8 cellular contexts compared by ENCODE assay signal in the genomic region with DNA sequence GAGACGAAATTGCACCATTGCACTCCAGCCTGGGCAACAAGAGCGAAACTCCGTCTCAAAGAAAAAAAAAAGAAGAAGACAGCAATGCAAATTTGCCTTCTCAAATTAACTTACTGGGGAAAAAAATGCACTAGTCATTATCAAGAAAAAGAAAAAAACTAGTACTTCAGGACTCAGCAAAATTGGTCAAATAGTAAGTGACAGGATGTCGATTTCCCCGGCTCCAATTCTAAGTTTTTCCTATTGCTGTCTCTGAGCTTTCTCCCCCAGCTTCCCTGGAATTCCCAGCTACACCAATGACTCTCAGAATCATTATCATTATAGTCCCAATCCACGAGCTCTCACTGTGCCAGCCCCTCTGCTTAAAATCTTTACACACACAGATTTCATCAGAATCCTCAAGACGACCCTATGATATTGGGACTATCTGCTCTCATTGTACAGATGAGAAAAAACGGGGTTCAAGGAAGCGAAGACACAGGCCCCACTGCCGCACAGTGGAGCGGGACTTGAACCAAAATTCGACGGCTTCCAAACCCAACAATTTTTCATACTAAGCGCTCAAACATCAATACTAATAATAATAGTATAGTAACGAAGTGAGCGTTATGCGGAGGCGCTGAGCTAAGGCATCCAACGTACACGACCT. TPM values are rescaled to one million over a fixed set of nuclear protein-coding genes. Genes with fewer than 3 reads are reported as not detected.
DNase-seq lines count a peak whose midpoint lies in the region; ATAC-seq and TF ChIP-seq lines count a peak whose summit lies in the region.

No MANE protein-coding gene starts in this region.

- peaks cover 30% of the 10 kb centered on the region for H3K36me3 Mint-ChIP-seq in brain
- peaks cover 1% of the 10 kb centered on the region for H3K36me3 Mint-ChIP-seq in mesothelial cell of epicardium

- DNase-seq in A673 (ENCODE audit: low spot score), result no peak
- no peak for DNase-seq in HFF-Myc (ENCODE audit: extremely low read depth, low read depth)
- DNase-seq in mesothelial cell of epicardium (ENCODE audit: low spot score in 2 of 2, unreplicated experiment in 2 of 2), result no peak
- DNase-seq in COLO668 (lab: John Stamatoyannopoulos, UW; ENCODE audit: unreplicated experiment), result no peak
- no peak for DNase-seq in effector CD4-positive, alpha-beta T cell

- POLR2A ChIA-PET in A673 (lab: Charles Lee; ENCODE audit: low non-redundant PET), result interaction anchor here (0.7 kb wide), 1 partner anchor 68 kb away, joined by 3 read pairs; no protein-coding TSS in a partner anchor

- CTCF ChIA-PET in A673 (lab: Charles Lee), result interaction anchor here (0.7 to 1.4 kb wide), 2 partner anchors 42 to 59 kb away, joined by 3 to 15 read pairs; no protein-coding TSS in a partner anchor

- H3K27ac Mint-ChIP-seq in brain (peak overlapping the region; percentile 82 to 99 (median 97)), mesothelial cell of epicardium (peak overlapping the region; percentile 94)

- H3K4me3 ChIP-seq in A673 (ENCODE audit: low read depth, low read length, poor library complexity, severe bottlenecking), result peak overlapping the region; percentile 86
- H3K4me3 ChIP-seq in HFF-Myc (replicated peaks; ENCODE audit: low read depth, low read length), result peak overlapping the region; percentile 64

- peaks cover 60% of the 10 kb centered on the region for H3K4me1 Mint-ChIP-seq in brain
- peaks cover 12% of the 10 kb centered on the region for H3K4me1 Mint-ChIP-seq in mesothelial cell of epicardium

- no peaks in the 10 kb centered on the region for H3K9me3 ChIP-seq in A673 (ENCODE audit: low read depth, low read length, poor library complexity, severe bottlenecking)

- ATAC-seq in GM21390 (IDR thresholded peaks at IDR 0.05; ENCODE audit: unreplicated experiment) (no peak), HG02938 (IDR thresholded peaks at IDR 0.05; ENCODE audit: unreplicated experiment) (no peak)

- H3K27me3 ChIP-seq in A673 (replicated peaks; ENCODE audit: insufficient read depth, low read depth, low read length, poor library complexity), result no peaks in the 10 kb centered on the region

- H3K4me1 ChIP-seq in A673 (ENCODE audit: insufficient read depth, low read length, poor library complexity, severe bottlenecking), result peaks cover 10% of the 10 kb centered on the region

- H3K27me3 Mint-ChIP-seq in brain (peaks cover 7% of the 10 kb centered on the region), mesothelial cell of epicardium (ENCODE audit: low read depth) (no peaks in the 10 kb centered on the region)

- intact Hi-C loops in A673 (cut with micrococcal nuclease; ENCODE audit: unreplicated experiment), result no loop called here

- peak overlapping the region; percentile 62 for H3K27ac ChIP-seq in A673 (ENCODE audit: low read depth, low read length, poor library complexity, severe bottlenecking)

- no peaks in the 10 kb centered on the region for H3K36me3 ChIP-seq in A673 (ENCODE audit: insufficient read depth, low read length, poor library complexity, severe bottlenecking)

- peak overlapping the region; percentile 95 to 97 (median 96) for H3K4me3 Mint-ChIP-seq in brain
- peak overlapping the region; percentile 88 for H3K4me3 Mint-ChIP-seq in mesothelial cell of epicardium

- BruUV-seq in A673 (replicated peaks; lab: Mats Ljungman, UMichigan), result TSS peak; percentile 83

- H3K9me3 Mint-ChIP-seq in brain (peaks cover 0 to 2% (median 0%) of the 10 kb centered on the region in 5 experiments), mesothelial cell of epicardium (no peaks in the 10 kb centered on the region)

- TF ChIP-seq CTCF in A673 (conservative IDR thresholded peaks at IDR 0.05; ENCODE audit: low read depth, low read length) (no peak), HFF-Myc (IDR thresholded peaks at IDR 0.05; ENCODE audit: low read depth, low read length, missing control alignments) (no peak), brain (conservative IDR thresholded peaks at IDR 0.05) (no peak), mesothelial cell of epicardium (IDR thresholded peaks at IDR 0.05; ENCODE audit: unreplicated experiment) (no peak)

RNA-seq across cellular contexts. Expression of gene C19orf47, which starts 0.6 kb away (rescaled TPM):
- 26.5 and 30.8 TPM in 2 replicates for total RNA-seq in A673 (2021)
- 29.0 TPM for polyA plus RNA-seq in brain (ENCODE audit: insufficient read depth, low read depth, low replicate concordance)
- total RNA-seq in mesothelial cell of epicardium, result 15.3 to 17.8 TPM (median 16.3 TPM) in 3 replicates

RNA-seq across cellular contexts. Expression of gene PLD3, which starts 0.9 kb away (rescaled TPM):
- 310 and 334 TPM in 2 replicates for total RNA-seq in A673 (2021)
- polyA plus RNA-seq in brain (ENCODE audit: insufficient read depth, low read depth, low replicate concordance), result 467 TPM
- total RNA-seq in mesothelial cell of epicardium, result 369 to 379 TPM (median 376 TPM) in 3 replicates

RNA-seq across cellular contexts. Expression of gene HIPK4, which starts 42.4 kb away (rescaled TPM):
- total RNA-seq in A673 (2021) (0.15 TPM in 1 of 2 replicates, not detected in the other), mesothelial cell of epicardium (0.20 to 0.32 TPM (median 0.31 TPM) in 3 replicates)
- not detected for polyA plus RNA-seq in brain (ENCODE audit: insufficient read depth, low read depth, low replicate concordance)
